ENCODE assay signal across 2 cellular contexts in genomic region chr11:86274503-86274902, GRCh38.
TF ChIP-seq lines count a peak whose summit lies in the region.

No MANE protein-coding gene starts in this region.

TF ChIP-seq in HEK293T, 16 proteins besides CTCF, POLR2A, EP300 and RAD21:
- TF ChIP-seq ZNF384 (IDR thresholded peaks at IDR 0.05) (no peak), BHLHE40 (IDR thresholded peaks at IDR 0.05; ENCODE audit: borderline replicate concordance) (no peak), ELF4 (IDR thresholded peaks at IDR 0.05) (no peak), ARNT (IDR thresholded peaks at IDR 0.05) (no peak), NFRKB (IDR thresholded peaks at IDR 0.05) (no peak), HDGF (IDR thresholded peaks at IDR 0.05; ENCODE audit: borderline replicate concordance) (no peak), SUZ12 (IDR thresholded peaks at IDR 0.05) (no peak), LEF1 (IDR thresholded peaks at IDR 0.05; ENCODE audit: borderline replicate concordance) (no peak), TARDBP (IDR thresholded peaks at IDR 0.05) (no peak), FOXK2 (IDR thresholded peaks at IDR 0.05) (no peak), CTBP1 (IDR thresholded peaks at IDR 0.05; ENCODE audit: borderline replicate concordance) (no peak), FOXM1 (IDR thresholded peaks at IDR 0.05; ENCODE audit: borderline replicate concordance) (no peak), SP1 (IDR thresholded peaks at IDR 0.05) (no peak), FOXA1 (IDR thresholded peaks at IDR 0.05) (no peak), L3MBTL2 (conservative IDR thresholded peaks at IDR 0.05) (no peak), PKNOX1 (IDR thresholded peaks at IDR 0.05) (no peak)

TF ChIP-seq in GM12878, 131 proteins besides CTCF, POLR2A, EP300 and RAD21:
- TF ChIP-seq CBX5 (IDR thresholded peaks at IDR 0.05; ENCODE audit: low read depth) (no peak), KLF5 (IDR thresholded peaks at IDR 0.05; ENCODE audit: partially characterized antibody) (no peak), SMAD5 (IDR thresholded peaks at IDR 0.05; ENCODE audit: low read depth) (no peak), TBL1XR1 (IDR thresholded peaks at IDR 0.05; ENCODE audit: low read depth, low read length) (no peak), ELK1 (IDR thresholded peaks at IDR 0.05; ENCODE audit: low read depth, low read length) (no peak), NFXL1 (IDR thresholded peaks at IDR 0.05; ENCODE audit: borderline replicate concordance) (no peak), MEF2B (IDR thresholded peaks at IDR 0.05; ENCODE audit: partially characterized antibody, poor library complexity, severe bottlenecking) (no peak), NRF1 (conservative IDR thresholded peaks at IDR 0.05; ENCODE audit: low read depth, low read length) (no peak)
- TF ChIP-seq, protein P1, sequence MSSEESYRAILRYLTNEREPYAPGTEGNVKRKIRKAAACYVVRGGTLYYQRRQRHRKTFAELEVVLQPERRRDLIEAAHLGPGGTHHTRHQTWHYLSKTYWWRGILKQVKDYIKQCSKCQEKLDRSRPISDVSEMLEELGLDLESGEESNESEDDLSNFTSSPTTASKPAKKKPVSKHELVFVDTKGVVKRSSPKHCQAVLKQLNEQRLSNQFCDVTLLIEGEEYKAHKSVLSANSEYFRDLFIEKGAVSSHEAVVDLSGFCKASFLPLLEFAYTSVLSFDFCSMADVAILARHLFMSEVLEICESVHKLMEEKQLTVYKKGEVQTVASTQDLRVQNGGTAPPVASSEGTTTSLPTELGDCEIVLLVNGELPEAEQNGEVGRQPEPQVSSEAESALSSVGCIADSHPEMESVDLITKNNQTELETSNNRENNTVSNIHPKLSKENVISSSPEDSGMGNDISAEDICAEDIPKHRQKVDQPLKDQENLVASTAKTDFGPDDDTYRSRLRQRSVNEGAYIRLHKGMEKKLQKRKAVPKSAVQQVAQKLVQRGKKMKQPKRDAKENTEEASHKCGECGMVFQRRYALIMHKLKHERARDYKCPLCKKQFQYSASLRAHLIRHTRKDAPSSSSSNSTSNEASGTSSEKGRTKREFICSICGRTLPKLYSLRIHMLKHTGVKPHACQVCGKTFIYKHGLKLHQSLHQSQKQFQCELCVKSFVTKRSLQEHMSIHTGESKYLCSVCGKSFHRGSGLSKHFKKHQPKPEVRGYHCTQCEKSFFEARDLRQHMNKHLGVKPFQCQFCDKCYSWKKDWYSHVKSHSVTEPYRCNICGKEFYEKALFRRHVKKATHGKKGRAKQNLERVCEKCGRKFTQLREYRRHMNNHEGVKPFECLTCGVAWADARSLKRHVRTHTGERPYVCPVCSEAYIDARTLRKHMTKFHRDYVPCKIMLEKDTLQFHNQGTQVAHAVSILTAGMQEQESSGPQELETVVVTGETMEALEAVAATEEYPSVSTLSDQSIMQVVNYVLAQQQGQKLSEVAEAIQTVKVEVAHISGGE (CRISPR knock-in tag; IDR thresholded peaks at IDR 0.05): no peak
